8 cellular contexts compared by ENCODE assay signal in genomic region chr5:176238645-176239283, GRCh38. TPM values are rescaled to one million over a fixed set of nuclear protein-coding genes. Genes with fewer than 3 reads are reported as not detected.
A peak's percentile ranks its signal among the peaks of the same experiment; 100 is the strongest.
DNase-seq lines count a peak whose midpoint lies in the region; ATAC-seq and TF ChIP-seq lines count a peak whose summit lies in the region.
"Not testable (repeated sequence)": the region's sequence is repeated elsewhere in the genome, so short reads cannot be mapped to it uniquely, and the experiment has no call there.

No MANE protein-coding gene starts in this region.

- peak; percentile 25 to 33 for ATAC-seq in CD4-positive, CD25-positive, alpha-beta regulatory T cell (ENCODE audit: low read depth in 2 of 2)
- ATAC-seq in GM19324 (IDR thresholded peaks at IDR 0.05; ENCODE audit: low FRiP score, unreplicated experiment) (peak; percentile 53), HG03196 (IDR thresholded peaks at IDR 0.05; ENCODE audit: unreplicated experiment) (peak; percentile 18), left lung (peak; percentile 67)

- not testable (repeated sequence) for H3K9me3 ChIP-seq in CD4-positive, CD25-positive, alpha-beta regulatory T cell (ENCODE audit: control insufficient read depth in 2 of 2, low read length in 2 of 2); SK-N-MC (ENCODE audit: low read depth, low read length); left lung

- not testable (repeated sequence) for H3K27ac ChIP-seq in CD4-positive, CD25-positive, alpha-beta regulatory T cell (ENCODE audit: insufficient read depth, low read length, poor library complexity, severe bottlenecking); SK-N-MC; dorsolateral prefrontal cortex; left lung

- H3K27ac Mint-ChIP-seq in CD4-positive, CD25-positive, alpha-beta regulatory T cell = not testable (repeated sequence)

- H3K27me3 Mint-ChIP-seq in CD4-positive, CD25-positive, alpha-beta regulatory T cell = not testable (repeated sequence)

- not testable (repeated sequence) for H3K36me3 ChIP-seq in CD4-positive, CD25-positive, alpha-beta regulatory T cell (ENCODE audit: control insufficient read depth, insufficient read depth, low read length); SK-N-MC (ENCODE audit: insufficient read depth, low read length); left lung

- TF ChIP-seq CTCF in HFF-Myc (IDR thresholded peaks at IDR 0.05; ENCODE audit: low read depth, low read length, missing control alignments); dorsolateral prefrontal cortex (IDR thresholded peaks at IDR 0.05 in 54 of 56, conservative IDR thresholded peaks at IDR 0.05 in 2 of 56; ENCODE audit: low read depth in 1 of 56, partially characterized antibody in 56 of 56); left lung (IDR thresholded peaks at IDR 0.05): not testable (repeated sequence)

- not testable (repeated sequence) for H3K4me1 ChIP-seq in CD4-positive, CD25-positive, alpha-beta regulatory T cell (ENCODE audit: control insufficient read depth, insufficient read depth, low read length, poor library complexity, severe bottlenecking); left lung

- peaks cover 0 to 11% (median 6%) of the 10 kb centered on the region in 4 donors for H3K4me1 Mint-ChIP-seq in CD4-positive, CD25-positive, alpha-beta regulatory T cell

- H3K4me3 ChIP-seq in CD4-positive, CD25-positive, alpha-beta regulatory T cell (ENCODE audit: low read depth, low read length) = not testable (repeated sequence)
- H3K4me3 ChIP-seq in HFF-Myc (replicated peaks; ENCODE audit: low read depth, low read length) (peak overlapping the region; percentile 21; the same call in 1 of the 2 replicates), SK-N-MC (peak overlapping the region; percentile 61; the same call in 1 of the 2 replicates), dorsolateral prefrontal cortex (peak overlapping the region in 47 of 59 donors; percentile 20 to 68 (median 47)), left lung (peak overlapping the region; percentile 37 to 46), skeletal muscle cell (ENCODE audit: low read depth, low read length) (peak overlapping the region; percentile 39)

- H3K9me3 Mint-ChIP-seq in CD4-positive, CD25-positive, alpha-beta regulatory T cell = not testable (repeated sequence)

- H3K36me3 Mint-ChIP-seq in CD4-positive, CD25-positive, alpha-beta regulatory T cell = not testable (repeated sequence)

- intact Hi-C loops in dorsolateral prefrontal cortex (cut with DNase I); left lung (cut with DNase I): not testable (repeated sequence)

- H3K9ac ChIP-seq in SK-N-MC (ENCODE audit: insufficient read length) = not testable (repeated sequence)

- H3K27me3 ChIP-seq in CD4-positive, CD25-positive, alpha-beta regulatory T cell (ENCODE audit: control insufficient read depth, insufficient read depth, low read length); dorsolateral prefrontal cortex; left lung: not testable (repeated sequence)

- H3K4me3 Mint-ChIP-seq in CD4-positive, CD25-positive, alpha-beta regulatory T cell = not testable (repeated sequence)

- DNase-seq in CD4-positive, CD25-positive, alpha-beta regulatory T cell; HFF-Myc (ENCODE audit: extremely low read depth, low read depth); SK-N-MC (ENCODE audit: low read depth, low spot score); dorsolateral prefrontal cortex; left lung; skeletal muscle cell (ENCODE audit: low read depth): not testable (repeated sequence)

RNA-seq across cellular contexts. Expression of gene SIMC1, which starts 0.5 kb away (rescaled TPM):
- 21.1 TPM for total RNA-seq in CD4-positive, CD25-positive, alpha-beta regulatory T cell
- polyA plus RNA-seq in CD4-positive, CD25-positive, alpha-beta regulatory T cell = 1 to 10 TPM; 6.1 to 8.4 (median 7.4) TPM
- total RNA-seq in dorsolateral prefrontal cortex (10 to 100 TPM; 11.7 to 37.9 (median 27.0) TPM), left lung (10 to 100 TPM; 13.4 to 14.7 TPM)
